In the genomic region with DNA sequence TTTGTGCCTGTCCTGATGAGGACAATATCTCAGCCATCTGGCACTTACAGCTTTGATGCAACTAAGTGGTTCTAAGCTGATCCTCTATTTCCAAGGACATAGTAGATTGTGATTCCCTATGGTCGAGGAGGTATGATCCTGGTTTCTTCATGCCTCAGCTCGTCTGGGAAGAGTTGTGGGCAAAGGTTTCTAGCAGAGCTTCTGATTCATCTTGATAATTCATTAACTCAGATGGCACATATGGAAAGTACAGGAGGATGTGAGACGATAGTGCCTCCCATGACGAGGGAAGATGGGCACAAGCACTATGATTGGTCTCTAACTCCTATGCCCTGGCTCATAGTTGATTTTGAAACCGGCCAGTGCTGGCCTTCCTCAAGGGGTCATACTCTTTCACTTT, we compare ENCODE assay signal across 23 cellular contexts.
DNase-seq lines count a peak whose midpoint lies in the region; ATAC-seq and TF ChIP-seq lines count a peak whose summit lies in the region.
"Had no signal": no experiment of that assay in that cellular context is flagged by ENCODE, and none has a peak within 500 bp of the region (broad histone marks: within the 10 kb centered on the region; RNA-seq: fewer than 3 reads in every experiment).

No MANE protein-coding gene starts in this region.

- peaks cover 14% of the 10 kb centered on the region for H3K4me1 ChIP-seq in foreskin keratinocyte

- in situ Hi-C loops in GM13977 (cut with MboI; ENCODE audit: low pct_unique_long_range_greater_than_20kb, low sequenced_read_pairs, unreplicated experiment), result no loop called here

- TF ChIP-seq CTCF in WERI-Rb-1 (IDR thresholded peaks at IDR 0.05; ENCODE audit: low read depth, low read length), result no peak
- TF ChIP-seq CTCF in foreskin keratinocyte (conservative IDR thresholded peaks at IDR 0.05), result no peak
- TF ChIP-seq CTCF in GM13977 (IDR thresholded peaks at IDR 0.05; ENCODE audit: extremely low read depth, insufficient read depth, missing control alignments), result no peak

- no peak overlapping the region for H3K4me3 ChIP-seq in WERI-Rb-1 (ENCODE audit: low read depth, low read length)
- H3K4me3 ChIP-seq: MG63 had no signal

- H3K27me3 ChIP-seq in WERI-Rb-1 (ENCODE audit: insufficient read depth, low read depth, severe bottlenecking) (no peaks in the 10 kb centered on the region), foreskin keratinocyte (no peaks in the 10 kb centered on the region)
- H3K27me3 ChIP-seq: MG63 had no signal

- peaks cover 3% of the 10 kb centered on the region for H3K9me3 ChIP-seq in WERI-Rb-1 (ENCODE audit: severe bottlenecking)
- H3K9me3 ChIP-seq: MG63, SK-N-SH had no signal

- ATAC-seq in foreskin keratinocyte, result peak; percentile 68
- ATAC-seq: CD8-positive, alpha-beta T cell had no signal

- H3K27ac ChIP-seq in WERI-Rb-1 (peak overlapping the region; percentile 53), foreskin keratinocyte (no peak overlapping the region)

- DNase-seq in NCI-H2171 treated with DMSO at 0.1 percent for 48 hours (lab: John Stamatoyannopoulos, UW) (peak; percentile 21), NCI-H2171 (lab: John Stamatoyannopoulos, UW) (no peak), WERI-Rb-1 (no peak), foreskin keratinocyte (peak; percentile 66 to 73), GM13977 (ENCODE audit: low spot score) (no peak), NCI-H2227 (lab: John Stamatoyannopoulos, UW; ENCODE audit: unreplicated experiment) (no peak)
- DNase-seq in activated CD4-positive, alpha-beta T cell treated with anti-CD3 and anti-CD28 coated beads, Interleukin-2, amount 50 U/mL, for 4 hours, result no peak
- DNase-seq in NK-92 treated with Interleukin-12 subunit alpha and Interleukin-12 subunit beta, amount 100 ng/mL, for 24 hours (lab: John Stamatoyannopoulos, UW), result no peak
- DNase-seq: 8988T; AML-193; C1 segment of cervical spinal cord; CD8-positive, alpha-beta T cell; DMS53; EL; GF-D8; Kasumi-1; MG63; NCI-H1048; NCI-H2029 treated with DMSO at 0.1 percent for 48 hours; NCI-H446; NCI-H69; SIG-M5; SK-N-SH had no signal

- H3K36me3 ChIP-seq in WERI-Rb-1, result no peaks in the 10 kb centered on the region
- H3K36me3 ChIP-seq: MG63 had no signal

Comparison
In these comparisons a context has a peak if more than half of its experiments do, and no peak if none do; other contexts are left out.
1. DNase-seq: peak in NCI-H2171 treated with DMSO at 0.1 percent for 48 hours (single experiment) and foreskin keratinocyte (2 of 2); none in NCI-H2171 (single experiment), WERI-Rb-1 (single experiment), GM13977 (single experiment), activated CD4-positive, alpha-beta T cell treated with anti-CD3 and anti-CD28 coated beads, Interleukin-2, amount 50 U/mL, for 4 hours (0 of 2), NCI-H2227 (single experiment) and NK-92 treated with Interleukin-12 subunit alpha and Interleukin-12 subunit beta, amount 100 ng/mL, for 24 hours (single experiment).